In genomic region chr16:49749816-49750215, GRCh38 we compare ENCODE assay signal across 19 cellular contexts.
DNase-seq lines count a peak whose midpoint lies in the region; ATAC-seq and TF ChIP-seq lines count a peak whose summit lies in the region.
"Had no signal": no experiment of that assay in that cellular context is flagged by ENCODE, and none has a peak within 500 bp of the region (broad histone marks: within the 10 kb centered on the region; RNA-seq: fewer than 3 reads in every experiment).

No MANE protein-coding gene starts in this region.

- intact Hi-C loops in sigmoid colon (cut with DNase I) = loop anchor here (5.0 to 10.0 kb wide), 2 partner anchors 107 to 125 kb away; partner anchors contain the start of gene ZNF423

- TF ChIP-seq EP300 in gastroesophageal sphincter (IDR thresholded peaks at IDR 0.05) = no peak
- TF ChIP-seq EP300 in sigmoid colon (IDR thresholded peaks at IDR 0.05) = no peak

- H3K4me1 ChIP-seq in foreskin keratinocyte (no peaks in the 10 kb centered on the region), gastroesophageal sphincter (peaks cover 0 to 34% (median 21%) of the 10 kb centered on the region in 3 donors), sigmoid colon (peaks cover 0 to 29% (median 24%) of the 10 kb centered on the region in 4 donors)

- H3K4me3 ChIP-seq in gastroesophageal sphincter = no peak overlapping the region
- H3K4me3 ChIP-seq in sigmoid colon = no peak overlapping the region

- no peaks in the 10 kb centered on the region for H3K36me3 ChIP-seq in gastroesophageal sphincter
- H3K36me3 ChIP-seq in sigmoid colon = no peaks in the 10 kb centered on the region

- H3K9me3 ChIP-seq in gastroesophageal sphincter (no peaks in the 10 kb centered on the region), sigmoid colon (no peaks in the 10 kb centered on the region)

- TF ChIP-seq POLR2A in gastroesophageal sphincter (IDR thresholded peaks at IDR 0.05) (no peak), sigmoid colon (IDR thresholded peaks at IDR 0.05) (no peak)

- DNase-seq in DMS 273 (lab: John Stamatoyannopoulos, UW; ENCODE audit: unreplicated experiment) (peak; percentile 43), DMS 273 treated with DMSO at 0.1 percent for 48 hours (lab: John Stamatoyannopoulos, UW) (no peak), NCI-H2171 treated with DMSO at 0.1 percent for 48 hours (lab: John Stamatoyannopoulos, UW) (peak; percentile 54), foreskin keratinocyte (no peak), islet precursor cell (peak; percentile 71), sigmoid colon (no peak)
- DNase-seq: CD8-positive, alpha-beta memory T cell; DMS153; DND-41; IMR-90; KG1; MM.1S; NCI-H2029; NCI-H774; SIG-M5 had no signal

- TF ChIP-seq CTCF in foreskin keratinocyte (conservative IDR thresholded peaks at IDR 0.05) (no peak), gastroesophageal sphincter (IDR thresholded peaks at IDR 0.05) (no peak), sigmoid colon (IDR thresholded peaks at IDR 0.05) (no peak)

- ATAC-seq in foreskin keratinocyte = peak; percentile 59
- no peak for ATAC-seq in HG02798 (IDR thresholded peaks at IDR 0.05; ENCODE audit: poor library complexity, unreplicated experiment)
- no peak for ATAC-seq in gastroesophageal sphincter

- H3K27me3 ChIP-seq in foreskin keratinocyte (peaks cover 2% of the 10 kb centered on the region), gastroesophageal sphincter (no peaks in the 10 kb centered on the region), sigmoid colon (no peaks in the 10 kb centered on the region)

- 82% methylated on average over 2 of the region's 9 CpGs; no CpG with 5 or more reads in 1 of the 2 donors for WGBS in gastroesophageal sphincter (ENCODE audit: low coverage in 1 of 2), 2 donors
- WGBS in sigmoid colon, 2 donors = 70 to 89% methylated on average over 9 of the region's 9 CpGs

- H3K27ac ChIP-seq in foreskin keratinocyte = no peak overlapping the region
- H3K27ac ChIP-seq in gastroesophageal sphincter = no peak overlapping the region
- no peak overlapping the region for H3K27ac ChIP-seq in sigmoid colon
- H3K27ac ChIP-seq: 22Rv1, C4-2B had no signal

Comparison
In these comparisons a context has a peak if more than half of its experiments do, and no peak if none do; other contexts are left out.
1. DNase-seq: peak in DMS 273 (single experiment), NCI-H2171 treated with DMSO at 0.1 percent for 48 hours (single experiment) and islet precursor cell (single experiment); none in DMS 273 treated with DMSO at 0.1 percent for 48 hours (single experiment), foreskin keratinocyte (0 of 2) and sigmoid colon (single experiment).